ENCODE assay signal across 8 cellular contexts in the genomic region with DNA sequence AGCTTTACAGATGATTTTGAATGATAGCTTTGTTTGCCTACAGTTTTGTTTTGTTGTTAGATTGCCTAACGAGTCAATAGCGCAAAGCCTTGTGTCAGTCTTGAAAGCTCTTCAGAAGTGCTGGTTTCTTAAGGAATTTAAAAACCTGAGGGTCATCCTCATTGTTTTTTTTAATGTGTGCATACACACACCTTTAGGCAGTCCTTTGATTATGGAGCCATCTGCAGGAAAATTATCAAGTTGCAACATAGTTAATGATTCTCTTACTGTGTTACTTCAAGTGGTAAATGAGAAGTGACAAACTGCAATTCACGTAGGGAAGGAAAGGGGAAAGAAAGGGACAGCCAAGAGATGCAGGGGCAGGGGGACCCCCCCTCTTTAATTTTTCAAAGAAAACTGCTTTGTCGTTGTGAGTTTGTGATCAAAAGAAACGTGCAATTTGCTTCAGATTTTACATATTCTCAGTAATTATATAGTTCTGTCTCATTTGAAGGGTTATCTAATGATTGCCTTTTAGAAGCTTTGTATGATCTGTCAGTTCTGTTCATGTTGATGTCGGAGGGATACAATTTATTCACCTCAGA.
DNase-seq lines count a peak whose midpoint lies in the region; ATAC-seq and TF ChIP-seq lines count a peak whose summit lies in the region.

No MANE protein-coding gene starts in this region.

- TF ChIP-seq POLR2A in IMR-90 (IDR thresholded peaks at IDR 0.05; ENCODE audit: low read depth, low read length), result no peak

- ATAC-seq in IMR-90 (ENCODE audit: low read depth), result peak; percentile 48
- no peak for ATAC-seq in foreskin keratinocyte
- ATAC-seq in HG03280 (IDR thresholded peaks at IDR 0.05; ENCODE audit: unreplicated experiment), result no peak

- TF ChIP-seq CTCF in IMR-90 (conservative IDR thresholded peaks at IDR 0.05; ENCODE audit: low read depth, low read length) (peak; percentile 71), foreskin keratinocyte (conservative IDR thresholded peaks at IDR 0.05) (peak; percentile 72)

- POLR2A ChIA-PET in IMR-90 (lab: Charles Lee; ENCODE audit: unreplicated experiment), result no interaction called here

- H3K79me1 ChIP-seq in IMR-90 (ENCODE audit: low read depth in 1 of 2, low read length in 2 of 2), result peaks cover 3 to 28% of the 10 kb centered on the region in 2 experiments

- H4K20me1 ChIP-seq in IMR-90 (ENCODE audit: insufficient read depth, low read length), result no peaks in the 10 kb centered on the region

- peak; percentile 61 for DNase-seq in EH (ENCODE audit: low read depth)
- DNase-seq in IMR-90, result peak; percentile 67
- DNase-seq in SHP77 (lab: John Stamatoyannopoulos, UW), result peak; percentile 11 to 27
- peak in 1 of 2 donors; percentile 35 for DNase-seq in foreskin keratinocyte
- peak; percentile 87 for DNase-seq in retina
- no peak for DNase-seq in activated T-cell treated with anti-CD3 and anti-CD28 coated beads, Interleukin-2, amount 50 U/mL, for 48 hours
- DNase-seq in activated naive CD4-positive, alpha-beta T cell treated with anti-CD3 and anti-CD28 coated beads, Interleukin-2, amount 50 U/mL, for 16 hours, result no peak

- no peak overlapping the region for H2AK9ac ChIP-seq in IMR-90 (replicated peaks; ENCODE audit: low read depth, low read length, poor library complexity)

- H3K4ac ChIP-seq in IMR-90 (ENCODE audit: low read depth, low read length), result peak overlapping the region; percentile 36

- intact Hi-C loops in IMR-90 (cut with micrococcal nuclease), result loop anchor here (1.0 to 5.0 kb wide), 5 partner anchors 68 to 723 kb away; no protein-coding TSS in a partner anchor

- H3K9ac ChIP-seq in IMR-90 (ENCODE audit: low read depth, low read length), result no peak overlapping the region; the same call in 1 of the 2 replicates

- no peaks in the 10 kb centered on the region for H3K9me3 ChIP-seq in IMR-90 (ENCODE audit: control insufficient read depth, insufficient read depth, low read length)

- dilution Hi-C loops in IMR-90 (cut with HindIII; ENCODE audit: low sequenced_read_pairs, unreplicated experiment), result no loop called here

- peak overlapping the region in 1 of 2 experiments; percentile 48; a peak in 2 of 4 replicates for H4K8ac ChIP-seq in IMR-90 (ENCODE audit: low read depth in 2 of 2, low read length in 2 of 2)

- no peak overlapping the region for H2AFZ ChIP-seq in IMR-90 (replicated peaks; ENCODE audit: low read length, poor library complexity)

- H4K5ac ChIP-seq in IMR-90 (ENCODE audit: low read depth, low read length), result peak overlapping the region; percentile 79; the same call in 1 of the 2 replicates

- H3K36me3 ChIP-seq in IMR-90 (ENCODE audit: control insufficient read depth, insufficient read depth, low read length), result no peaks in the 10 kb centered on the region

- peak overlapping the region; percentile 26; the same call in 1 of the 2 replicates for H3K23ac ChIP-seq in IMR-90 (ENCODE audit: low read depth, low read length)

- TF ChIP-seq RAD21 in IMR-90 (IDR thresholded peaks at IDR 0.05; ENCODE audit: low read length), result peak; percentile 83

- BruUV-seq in IMR-90 (replicated peaks; lab: Mats Ljungman, UMichigan), result no TSS peak

- H2BK120ac ChIP-seq in IMR-90 (ENCODE audit: low read depth, low read length), result peak overlapping the region; percentile 45

- no CpG with 5 or more reads among the region's 6 CpGs for WGBS in IMR-90 (ENCODE audit: extremely low coverage in 2 of 2, insufficient read length in 1 of 2), 2 experiments

- H2AK5ac ChIP-seq in IMR-90 (ENCODE audit: low read depth, low read length), result no peak overlapping the region

- CTCF ChIA-PET in IMR-90 (lab: Yijun Ruan, JAX), result interaction anchor here (0.7 to 1.4 kb wide), 12 partner anchors 10 to 723 kb away, joined by 3 to 19 read pairs (median 4); no protein-coding TSS in a partner anchor

- H3K4me1 ChIP-seq in IMR-90 (ENCODE audit: control insufficient read depth, insufficient read depth, low read length), result peaks cover 13% of the 10 kb centered on the region
- peaks cover 13% of the 10 kb centered on the region for H3K4me1 ChIP-seq in foreskin keratinocyte

- H4K91ac ChIP-seq in IMR-90 (ENCODE audit: insufficient read depth, low read depth, low read length), result peak overlapping the region; percentile 27; the same call in 1 of the 2 replicates

- H3K56ac ChIP-seq in IMR-90 (ENCODE audit: extremely low read depth, insufficient read depth, low read length), result 0 out of 2 replicates have a peak overlapping the region, but pooled peaks have one; percentile 1

- H3K18ac ChIP-seq in IMR-90 (ENCODE audit: low read depth, low read length), result peak overlapping the region; percentile 77

- no peaks in the 10 kb centered on the region for H3K9me1 ChIP-seq in IMR-90 (ENCODE audit: insufficient read depth, low read length)

- H3K27ac ChIP-seq in IMR-90 (ENCODE audit: insufficient read depth, low read length), result peak overlapping the region; percentile 23; the same call in 1 of the 2 replicates
- no peak overlapping the region for H3K27ac ChIP-seq in foreskin keratinocyte

- no peak overlapping the region; the same call in 2 of the 3 replicates for H2BK15ac ChIP-seq in IMR-90 (ENCODE audit: low read depth, low read length)

- in situ Hi-C loops in IMR-90 (cut with MboI; ENCODE audit: low sequenced_read_pairs), result loop anchor here (5.0 to 10.0 kb wide), 2 partner anchors 67 to 719 kb away; no protein-coding TSS in a partner anchor

- 0 out of 2 replicates have a peak overlapping the region, but pooled peaks have one; percentile 36 for H2BK20ac ChIP-seq in IMR-90 (ENCODE audit: low read depth, low read length)

- 0 out of 2 replicates have a peak overlapping the region, but pooled peaks have one; percentile 24 for H3K14ac ChIP-seq in IMR-90 (replicated peaks; ENCODE audit: low read depth, low read length)

- H3K4me3 ChIP-seq in IMR-90 (ENCODE audit: insufficient read depth, low read depth, low read length), result no peak overlapping the region

- peak overlapping the region; percentile 98 for H2BK5ac ChIP-seq in IMR-90 (ENCODE audit: low read depth, low read length, poor library complexity, severe bottlenecking)

- H3K27me3 ChIP-seq in IMR-90 (ENCODE audit: control insufficient read depth, insufficient read depth, low read length) (no peaks in the 10 kb centered on the region), foreskin keratinocyte (no peaks in the 10 kb centered on the region)

- peak overlapping the region; percentile 79 for H3K4me2 ChIP-seq in IMR-90 (ENCODE audit: low read depth, low read length)

TF ChIP-seq in IMR-90, 13 proteins besides CTCF, POLR2A, EP300 and RAD21:
- peak; percentile 71 for TF ChIP-seq CEBPB (IDR thresholded peaks at IDR 0.05; ENCODE audit: low read depth, low read length)
- TF ChIP-seq MXI1 (IDR thresholded peaks at IDR 0.05; ENCODE audit: borderline replicate concordance, low read depth, low read length), result no peak
- TF ChIP-seq RFX5 (IDR thresholded peaks at IDR 0.05; ENCODE audit: low read depth, low read length), result no peak
- no peak for TF ChIP-seq ELK1 (IDR thresholded peaks at IDR 0.05; ENCODE audit: borderline replicate concordance, low read depth, low read length)
- peak; percentile 63 for TF ChIP-seq SMC3 (IDR thresholded peaks at IDR 0.05; ENCODE audit: low read depth, low read length)
- no peak for TF ChIP-seq MAFK (IDR thresholded peaks at IDR 0.05; ENCODE audit: low read depth, low read length)
- no peak for TF ChIP-seq FOS (IDR thresholded peaks at IDR 0.05; ENCODE audit: low read depth, low read length)
- TF ChIP-seq BHLHE40 (IDR thresholded peaks at IDR 0.05; ENCODE audit: low read depth, low read length), result no peak

Comparison
In these comparisons a context has a peak if more than half of its experiments do, and no peak if none do; other contexts are left out.
1. DNase-seq: peak in EH (single experiment), IMR-90 (single experiment), SHP77 (2 of 2) and retina (single experiment); none in activated T-cell treated with anti-CD3 and anti-CD28 coated beads, Interleukin-2, amount 50 U/mL, for 48 hours (0 of 2) and activated naive CD4-positive, alpha-beta T cell treated with anti-CD3 and anti-CD28 coated beads, Interleukin-2, amount 50 U/mL, for 16 hours (single experiment).